Comparison of ENCODE assay signal across 10 cellular contexts in the genomic region with DNA sequence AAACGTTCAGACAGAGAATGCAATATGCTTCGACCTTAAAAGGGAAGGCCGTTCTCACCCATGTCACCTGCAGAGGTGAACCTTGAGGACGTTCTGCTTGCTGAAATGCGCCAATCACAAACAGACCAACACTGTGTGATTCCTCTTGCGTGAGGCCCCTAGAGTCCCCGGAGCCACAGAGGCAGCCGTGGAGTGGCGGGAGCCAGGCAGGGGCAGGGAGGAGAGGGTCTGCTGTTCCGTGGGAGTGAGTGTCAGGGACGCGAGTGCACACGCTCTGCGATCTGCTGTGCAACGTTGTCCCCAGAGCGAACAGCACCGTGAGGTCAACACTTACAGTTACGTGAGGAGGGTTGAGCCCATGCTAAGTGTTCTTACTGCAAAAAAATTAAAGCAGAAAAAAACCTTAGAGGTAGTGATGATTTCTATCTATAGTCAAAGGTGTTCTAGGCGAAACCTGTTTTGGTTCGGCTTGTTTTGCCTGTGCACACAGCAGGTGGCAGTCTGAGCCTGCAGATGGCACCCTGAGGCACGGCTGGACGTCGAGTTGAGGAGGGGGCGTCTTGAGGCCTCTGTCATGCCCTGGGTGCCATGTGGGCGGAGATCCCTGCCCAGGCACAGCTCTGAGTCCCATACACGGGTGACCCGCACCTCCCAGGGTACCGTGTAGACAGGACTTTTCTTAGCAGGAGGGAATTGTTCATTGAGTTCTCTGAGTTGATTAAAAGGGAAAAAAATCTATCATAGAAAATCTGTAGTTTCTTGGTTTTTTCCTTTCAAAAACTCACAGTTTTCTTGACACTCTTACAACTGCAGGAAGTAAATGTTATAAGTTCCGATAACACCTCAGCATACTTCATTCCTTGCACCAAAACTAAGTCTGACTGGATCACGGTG.
DNase-seq lines count a peak whose midpoint lies in the region; ATAC-seq, FAIRE-seq and TF ChIP-seq lines count a peak whose summit lies in the region.
"Had no signal": no experiment of that assay in that cellular context is flagged by ENCODE, and none has a peak within 500 bp of the region (broad histone marks: within the 10 kb centered on the region; RNA-seq: fewer than 3 reads in every experiment).

No MANE protein-coding gene starts in this region.

- H4K12ac ChIP-seq in trophoblast cell (ENCODE audit: low read depth, low read length), result no peak overlapping the region

- no peak overlapping the region for H3K4me2 ChIP-seq in trophoblast cell (ENCODE audit: low read length)

- H3K27ac ChIP-seq in foreskin keratinocyte (no peak overlapping the region), trophoblast cell (ENCODE audit: low read depth, low read length) (no peak overlapping the region)
- H3K27ac ChIP-seq: SK-N-MC had no signal

- WGBS in trophoblast cell (ENCODE audit: extremely low coverage, insufficient coverage, insufficient read length), result no CpG with 5 or more reads among the region's 30 CpGs

- no peak overlapping the region for H3K9ac ChIP-seq in trophoblast cell (ENCODE audit: low read length)

- H3K4ac ChIP-seq in trophoblast cell (ENCODE audit: low read depth, low read length), result no peak overlapping the region

- FAIRE-seq in D721Med (lab: Jason Lieb, UNC), result no peak

- H3K27me3 ChIP-seq in foreskin keratinocyte (peaks cover 11% of the 10 kb centered on the region), trophoblast cell (ENCODE audit: insufficient read depth, low read length) (no peaks in the 10 kb centered on the region)

- no peak overlapping the region for H2BK12ac ChIP-seq in trophoblast cell (ENCODE audit: low read length)

- ATAC-seq in foreskin keratinocyte, result no peak
- ATAC-seq: natural killer cell had no signal

- H2AFZ ChIP-seq in trophoblast cell (ENCODE audit: insufficient read depth, low read length, poor library complexity), result no peak overlapping the region

- peak overlapping the region; percentile 18 for H4K91ac ChIP-seq in trophoblast cell (ENCODE audit: low read depth, low read length)

- no peak overlapping the region for H3K14ac ChIP-seq in trophoblast cell (ENCODE audit: low read length)

- no peaks in the 10 kb centered on the region for H3K4me1 ChIP-seq in foreskin keratinocyte
- H3K4me1 ChIP-seq in trophoblast cell (ENCODE audit: control insufficient read depth in 1 of 2, insufficient read depth in 2 of 2, low read length in 2 of 2), result peaks cover 3 to 5% of the 10 kb centered on the region in 2 experiments

- no peak overlapping the region for H2BK120ac ChIP-seq in trophoblast cell (ENCODE audit: insufficient read depth, low read length, poor library complexity)

- TF ChIP-seq CTCF in D721Med (IDR thresholded peaks at IDR 0.05; ENCODE audit: insufficient read depth, missing control alignments) (peak; percentile 37), foreskin keratinocyte (conservative IDR thresholded peaks at IDR 0.05) (peak; percentile 52), GM10266 (IDR thresholded peaks at IDR 0.05; ENCODE audit: control insufficient read depth, insufficient read depth, low read depth, missing control alignments) (no peak)

- no peak overlapping the region for H3K23ac ChIP-seq in trophoblast cell (ENCODE audit: low read length)

- no peak overlapping the region for H3K18ac ChIP-seq in trophoblast cell (ENCODE audit: low read length)

- DNase-seq in D721Med (ENCODE audit: insufficient read length, low spot score), result no peak
- peak; percentile 61 for DNase-seq in NCI-H526 treated with DMSO at 0.1 percent for 48 hours (lab: John Stamatoyannopoulos, UW)
- no peak for DNase-seq in foreskin keratinocyte
- DNase-seq in trophoblast cell, result no peak
- no peak for DNase-seq in NCI-H1436 (lab: John Stamatoyannopoulos, UW)
- DNase-seq in NCI-H2196 treated with DMSO at 0.1 percent for 48 hours (lab: John Stamatoyannopoulos, UW; ENCODE audit: unreplicated experiment), result no peak
- no peak for DNase-seq in NCI-H1694 (lab: John Stamatoyannopoulos, UW)
- no peak for DNase-seq in GM10266 (ENCODE audit: extremely low spot score)
- DNase-seq: natural killer cell had no signal

- no peaks in the 10 kb centered on the region for H3K9me3 ChIP-seq in trophoblast cell (ENCODE audit: insufficient read depth, low read depth, low read length)

- H3K36me3 ChIP-seq in trophoblast cell (ENCODE audit: control insufficient read depth in 1 of 2, insufficient read depth in 2 of 2, low read length in 2 of 2), result no peaks in the 10 kb centered on the region

- peak overlapping the region; percentile 65 for H2AK5ac ChIP-seq in trophoblast cell (ENCODE audit: low read length)

- no peaks in the 10 kb centered on the region for H3K79me1 ChIP-seq in trophoblast cell (ENCODE audit: low read length)

- H4K8ac ChIP-seq in trophoblast cell (ENCODE audit: low read depth, low read length), result no peak overlapping the region

- no peak overlapping the region for H3K4me3 ChIP-seq in trophoblast cell (ENCODE audit: low read depth, low read length)
- H3K4me3 ChIP-seq: SK-N-MC had no signal

- no peaks in the 10 kb centered on the region for H3K79me2 ChIP-seq in trophoblast cell (ENCODE audit: control insufficient read depth, insufficient read depth, low read length, poor library complexity)

- H2BK5ac ChIP-seq in trophoblast cell (ENCODE audit: low read depth, low read length, poor library complexity), result no peak overlapping the region
